Comparison of ENCODE assay signal across 10 cellular contexts in genomic region chr11:8720868-8721739, GRCh38. TPM values are rescaled to one million over a fixed set of nuclear protein-coding genes. Genes with fewer than 3 reads are reported as not detected.
DNase-seq lines count a peak whose midpoint lies in the region; ATAC-seq and TF ChIP-seq lines count a peak whose summit lies in the region.
"Had no signal": no experiment of that assay in that cellular context is flagged by ENCODE, and none has a peak within 500 bp of the region (broad histone marks: within the 10 kb centered on the region; RNA-seq: fewer than 3 reads in every experiment).

No MANE protein-coding gene starts in this region.

- H3K36me3 ChIP-seq in body of pancreas (replicated peaks in 1 of 2; ENCODE audit: insufficient read depth in 1 of 2, low read depth in 2 of 2): no peaks in the 10 kb centered on the region
- H3K36me3 ChIP-seq in lower lobe of right lung: peaks cover 31% of the 10 kb centered on the region
- H3K36me3 ChIP-seq in testis (ENCODE audit: low read depth, missing control alignments): no peaks in the 10 kb centered on the region
- H3K36me3 ChIP-seq: neutrophil had no signal

- H3K4me3 Mint-ChIP-seq in T-helper 2 cell treated with Interferon-gamma antibody and Interleukin-4, amounts not matched to agents 5 μg/mL and 100 μg/mL, for 36 hours: no peak overlapping the region
- H3K4me3 Mint-ChIP-seq in stimulated activated naive CD8-positive, alpha-beta T cell treated with anti-CD3 and anti-CD28 coated beads, Interleukin-15, amount 100 ng/mL, for 72 hours: no peak overlapping the region

- intact Hi-C loops in body of pancreas (cut with DNase I): no loop called here
- intact Hi-C loops in lower lobe of right lung (cut with DNase I): no loop called here
- intact Hi-C loops in testis (cut with DNase I; ENCODE audit: low total_unique reads): loop anchor here (10.0 kb wide), 1 partner anchor 84 kb away; no protein-coding TSS in a partner anchor

- H3K4me1 ChIP-seq in body of pancreas (peaks cover 59% of the 10 kb centered on the region), lower lobe of right lung (peaks cover 72% of the 10 kb centered on the region), testis (peaks cover 78% of the 10 kb centered on the region)

- TF ChIP-seq POLR2A in body of pancreas (IDR thresholded peaks at IDR 0.05) (no peak), testis (IDR thresholded peaks at IDR 0.05) (no peak)

- peak; percentile 34 for ATAC-seq in body of pancreas
- peak; percentile 74 to 84 for ATAC-seq in lower lobe of right lung
- no peak for ATAC-seq in GM18502 (IDR thresholded peaks at IDR 0.05; ENCODE audit: poor library complexity, unreplicated experiment)
- no peak for ATAC-seq in stimulated activated naive CD8-positive, alpha-beta T cell treated with anti-CD3 and anti-CD28 coated beads, Interleukin-15, amount 100 ng/mL, for 72 hours

- H3K27ac ChIP-seq in body of pancreas (peak overlapping the region; percentile 56 to 89 (median 81)), lower lobe of right lung (peak overlapping the region; percentile 81), testis (peak overlapping the region; percentile 67 to 85)
- H3K27ac ChIP-seq: neutrophil had no signal

- H3K27me3 Mint-ChIP-seq in T-helper 2 cell treated with Interferon-gamma antibody and Interleukin-4, amounts not matched to agents 5 μg/mL and 100 μg/mL, for 36 hours (ENCODE audit: low read depth): peaks cover 10% of the 10 kb centered on the region
- H3K27me3 Mint-ChIP-seq in stimulated activated naive CD8-positive, alpha-beta T cell treated with anti-CD3 and anti-CD28 coated beads, Interleukin-15, amount 100 ng/mL, for 72 hours: peaks cover 42% of the 10 kb centered on the region

- peak overlapping the region; percentile 14 for H3K4me3 ChIP-seq in LNCaP clone FGC (ENCODE audit: low read depth, low read length)
- H3K4me3 ChIP-seq in body of pancreas: no peak overlapping the region
- no peak overlapping the region for H3K4me3 ChIP-seq in lower lobe of right lung
- no peak overlapping the region for H3K4me3 ChIP-seq in testis

- no peak for TF ChIP-seq CTCF in LNCaP clone FGC (IDR thresholded peaks at IDR 0.05; ENCODE audit: control insufficient read depth, extremely low read depth, insufficient read depth)
- no peak for TF ChIP-seq CTCF in body of pancreas (IDR thresholded peaks at IDR 0.05)
- TF ChIP-seq CTCF in lower lobe of right lung (IDR thresholded peaks at IDR 0.05): no peak
- no peak for TF ChIP-seq CTCF in testis (IDR thresholded peaks at IDR 0.05)

- H3K36me3 Mint-ChIP-seq in T-helper 2 cell treated with Interferon-gamma antibody and Interleukin-4, amounts not matched to agents 5 μg/mL and 100 μg/mL, for 36 hours (ENCODE audit: low read depth): no peaks in the 10 kb centered on the region

- H3K9me3 ChIP-seq in body of pancreas: no peaks in the 10 kb centered on the region
- no peaks in the 10 kb centered on the region for H3K9me3 ChIP-seq in lower lobe of right lung
- no peaks in the 10 kb centered on the region for H3K9me3 ChIP-seq in testis
- H3K9me3 ChIP-seq: neutrophil had no signal

- 43 to 54% methylated on average over 6 of the region's 7 CpGs for WGBS in body of pancreas, 2 donors
- WGBS in testis, 2 donors: 42 to 50% methylated on average over 6 of the region's 7 CpGs

- H3K9me3 Mint-ChIP-seq in T-helper 2 cell treated with Interferon-gamma antibody and Interleukin-4, amounts not matched to agents 5 μg/mL and 100 μg/mL, for 36 hours: no peaks in the 10 kb centered on the region
- H3K9me3 Mint-ChIP-seq in stimulated activated naive CD8-positive, alpha-beta T cell treated with anti-CD3 and anti-CD28 coated beads, Interleukin-15, amount 100 ng/mL, for 72 hours: no peaks in the 10 kb centered on the region

- no peak overlapping the region for H3K27ac Mint-ChIP-seq in T-helper 2 cell treated with Interferon-gamma antibody and Interleukin-4, amounts not matched to agents 5 μg/mL and 100 μg/mL, for 36 hours
- H3K27ac Mint-ChIP-seq in stimulated activated naive CD8-positive, alpha-beta T cell treated with anti-CD3 and anti-CD28 coated beads, Interleukin-15, amount 100 ng/mL, for 72 hours: no peak overlapping the region

- DNase-seq in LNCaP clone FGC (ENCODE audit: low read depth) (peak; percentile 65), body of pancreas (peak in 3 of 4 donors; percentile 52 to 58 (median 55)), lower lobe of right lung (no peak), testis (no peak)
- DNase-seq in T-helper 2 cell treated with Interferon-gamma antibody and Interleukin-4, amounts not matched to agents 5 μg/mL and 100 μg/mL, for 36 hours (ENCODE audit: low spot score): no peak
- DNase-seq in stimulated activated naive CD8-positive, alpha-beta T cell treated with anti-CD3 and anti-CD28 coated beads, Interleukin-15, amount 100 ng/mL, for 72 hours: no peak
- DNase-seq: activated naive CD4-positive, alpha-beta T cell treated with Interleukin-2 at 50 U/mL for 16 hours; NCI-H187 had no signal

- H3K4me1 Mint-ChIP-seq in T-helper 2 cell treated with Interferon-gamma antibody and Interleukin-4, amounts not matched to agents 5 μg/mL and 100 μg/mL, for 36 hours (ENCODE audit: low read depth): peaks cover 2% of the 10 kb centered on the region
- peaks cover 16% of the 10 kb centered on the region for H3K4me1 Mint-ChIP-seq in stimulated activated naive CD8-positive, alpha-beta T cell treated with anti-CD3 and anti-CD28 coated beads, Interleukin-15, amount 100 ng/mL, for 72 hours

- H3K27me3 ChIP-seq in body of pancreas (no peaks in the 10 kb centered on the region), lower lobe of right lung (ENCODE audit: low read depth) (no peaks in the 10 kb centered on the region), testis (no peaks in the 10 kb centered on the region)
- H3K27me3 ChIP-seq: neutrophil had no signal

RNA-seq across cellular contexts. Expression of gene RPL27A, which starts 38.5 kb away (rescaled TPM):
- total RNA-seq in body of pancreas: 1,000 to 10,000 TPM in 1 of 2 donors, 100 to 1,000 TPM in 1; 320 to 1,209 TPM
- total RNA-seq in lower lobe of right lung: 920 TPM
- total RNA-seq in testis: 100 to 1,000 TPM; 340 to 586 TPM
- 1,052 TPM for polyA plus RNA-seq in testis (ENCODE audit: insufficient read depth, low read depth, low replicate concordance)

RNA-seq across cellular contexts. Expression of gene TRIM66, which starts 38.6 kb away (rescaled TPM):
- total RNA-seq in body of pancreas: 10 to 100 TPM; 11.2 to 37.2 TPM
- 11.0 TPM for total RNA-seq in lower lobe of right lung
- 10 to 100 TPM; 37.4 to 49.6 TPM for total RNA-seq in testis
- polyA plus RNA-seq in testis (ENCODE audit: insufficient read depth, low read depth, low replicate concordance): 49.2 TPM

Comparison
In these comparisons a context has a peak if more than half of its experiments do, and no peak if none do; other contexts are left out.
1. DNase-seq: peak in LNCaP clone FGC (single experiment) and body of pancreas (3 of 4); none in lower lobe of right lung (single experiment), testis (single experiment), T-helper 2 cell treated with Interferon-gamma antibody and Interleukin-4, amounts not matched to agents 5 μg/mL and 100 μg/mL, for 36 hours (single experiment) and stimulated activated naive CD8-positive, alpha-beta T cell treated with anti-CD3 and anti-CD28 coated beads, Interleukin-15, amount 100 ng/mL, for 72 hours (0 of 2).
2. ATAC-seq: peak in body of pancreas (single experiment) and lower lobe of right lung (2 of 2); none in GM18502 (single experiment) and stimulated activated naive CD8-positive, alpha-beta T cell treated with anti-CD3 and anti-CD28 coated beads, Interleukin-15, amount 100 ng/mL, for 72 hours (single experiment).
3. Peak in every context shown above with its lines, with median percentiles within 50 percentile points of each other: H3K27ac ChIP-seq.